In genomic region chr1:164746677-164747076, GRCh38 we compare ENCODE assay signal across 16 cellular contexts.
"Had no signal": no experiment of that assay in that cellular context is flagged by ENCODE, and none has a peak within 500 bp of the region (broad histone marks: within the 10 kb centered on the region; RNA-seq: fewer than 3 reads in every experiment).

No MANE protein-coding gene starts in this region.

- ATAC-seq: activated CD8-positive, alpha-beta T cell treated with anti-CD3 and anti-CD28 coated beads for 36 hours; activated naive CD4-positive, alpha-beta T cell treated with anti-CD3 and anti-CD28 coated beads, Interleukin-2, amount 50 U/mL, for 72 hours; body of pancreas; stimulated activated memory B cell treated with anti-CD40 and anti-IgM and Interleukin-4, amounts not matched to agents 10 μg/mL and 1 μg/mL and 100 μg/mL, for 72 hours; WTC11 had no signal

- H3K9me3 ChIP-seq: body of pancreas, SJSA1, transverse colon had no signal

- H3K36me3 ChIP-seq: SJSA1, transverse colon had no signal

- H3K27me3 ChIP-seq: body of pancreas, SJSA1, transverse colon had no signal

- H3K4me3 ChIP-seq: body of pancreas, SJSA1, transverse colon had no signal

- DNase-seq: activated CD4-positive, alpha-beta T cell treated with anti-CD3 and anti-CD28 coated beads for 4 hours; activated CD8-positive, alpha-beta memory T cell treated with anti-CD3 and anti-CD28 coated beads, Interleukin-2, amount 50 U/mL, for 4 hours; activated CD8-positive, alpha-beta T cell treated with anti-CD3 and anti-CD28 coated beads for 36 hours; activated effector memory CD4-positive, alpha-beta T cell treated with anti-CD3 and anti-CD28 coated beads, Interleukin-2, amount 50 U/mL, for 16 hours; activated T-cell treated with anti-CD3 and anti-CD28 coated beads, Interleukin-2, amount 50 U/mL, for 48 hours; amygdala; body of pancreas; effector CD8-positive, alpha-beta T cell; islet precursor cell; occipital lobe; T-helper 2 cell; transverse colon had no signal

- H3K27ac ChIP-seq: SJSA1 had no signal
